ENCODE assay signal across 8 cellular contexts in the genomic region with DNA sequence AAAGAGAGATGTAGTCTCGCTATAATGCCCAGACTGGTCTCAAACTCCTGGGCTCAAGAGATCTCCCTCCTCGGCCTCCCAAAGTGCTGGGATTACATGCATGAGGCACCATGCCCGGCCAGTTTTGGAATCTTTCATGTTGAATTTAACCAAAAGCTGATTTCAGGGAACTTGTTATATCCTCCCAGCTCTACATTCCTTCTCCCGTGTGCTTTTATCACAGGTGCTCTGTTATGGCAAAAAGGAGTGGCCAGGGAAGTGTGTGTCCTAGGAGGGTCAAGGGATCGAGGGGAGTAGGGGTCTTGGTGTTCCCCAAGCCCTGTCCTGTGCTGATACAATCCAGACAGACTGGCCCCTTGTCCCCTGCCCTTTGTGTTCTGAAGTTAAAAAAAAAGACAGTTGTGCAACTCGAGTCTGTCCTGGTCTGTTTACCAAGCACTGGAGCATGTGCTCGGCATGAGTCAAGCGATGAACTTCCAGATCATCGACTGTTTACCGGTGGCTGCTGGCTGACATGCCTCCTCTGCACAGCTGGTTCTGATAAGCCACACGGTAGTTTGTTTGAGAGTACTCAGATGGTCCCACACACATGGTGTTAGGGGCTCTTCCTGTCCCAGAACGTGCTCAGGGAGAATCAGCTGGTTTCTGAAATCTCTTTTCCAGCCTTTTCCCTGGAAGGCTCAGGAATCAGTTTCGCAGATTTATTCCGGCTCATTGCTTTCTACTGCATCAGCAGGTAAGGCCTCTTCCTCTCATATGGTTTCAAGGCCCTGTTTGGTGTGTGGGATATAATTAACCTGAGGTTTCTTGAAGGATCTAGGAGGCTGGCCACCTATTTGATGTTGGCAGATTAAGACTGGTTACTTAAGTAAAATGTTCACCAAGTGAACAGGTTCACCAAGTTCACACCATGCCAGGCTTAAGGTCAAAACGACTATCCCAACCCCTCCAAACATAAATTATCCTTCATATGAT. TPM values are rescaled to one million over a fixed set of nuclear protein-coding genes. Genes with fewer than 3 reads are reported as not detected.
DNase-seq lines count a peak whose midpoint lies in the region; FAIRE-seq and TF ChIP-seq lines count a peak whose summit lies in the region.

No MANE protein-coding gene starts in this region.

- H3K27ac ChIP-seq in angular gyrus (ENCODE audit: low read depth, low read length) (peak overlapping the region; percentile 6), tibial artery (peak overlapping the region; percentile 41 to 42)

- DNase-seq in HuH-7 (ENCODE audit: low spot score) (peak; percentile 90), tibial artery (peak; percentile 85 to 89), SW 1271 (lab: John Stamatoyannopoulos, UW) (no peak), cortex of kidney (lab: John Stamatoyannopoulos, UW) (no peak), putamen (ENCODE audit: low spot score) (no peak)
- no peak for DNase-seq in activated CD4-positive, alpha-beta T cell treated with anti-CD3 and anti-CD28 coated beads, Interleukin-2, amount 10 ng/mL, durations not matched to agents 7 days and 5 days

- H3K27ac Mint-ChIP-seq in activated CD4-positive, alpha-beta T cell treated with anti-CD3 and anti-CD28 coated beads, Interleukin-2, amount 10 ng/mL, durations not matched to agents 7 days and 5 days = no peak overlapping the region

- H3K36me3 ChIP-seq in tibial artery = peaks cover 16 to 74% (median 70%) of the 10 kb centered on the region in 3 donors

- intact Hi-C loops in tibial artery (cut with DNase I; ENCODE audit: low total_unique reads) = no loop called here

- no peaks in the 10 kb centered on the region for H3K27me3 ChIP-seq in tibial artery

- H3K4me1 Mint-ChIP-seq in activated CD4-positive, alpha-beta T cell treated with anti-CD3 and anti-CD28 coated beads, Interleukin-2, amount 10 ng/mL, durations not matched to agents 7 days and 5 days = peaks cover 16% of the 10 kb centered on the region

- H3K9me3 ChIP-seq in tibial artery = no peaks in the 10 kb centered on the region

- peaks cover 0 to 4% (median 0%) of the 10 kb centered on the region in 4 donors for H3K4me1 ChIP-seq in tibial artery

- POLR2A ChIA-PET in activated CD4-positive, alpha-beta T cell treated with anti-CD3 and anti-CD28 coated beads, Interleukin-2, amount 10 ng/mL, durations not matched to agents 7 days and 5 days (lab: Charles Lee) = no interaction called here

- H3K36me3 Mint-ChIP-seq in activated CD4-positive, alpha-beta T cell treated with anti-CD3 and anti-CD28 coated beads, Interleukin-2, amount 10 ng/mL, durations not matched to agents 7 days and 5 days (ENCODE audit: low read depth) = no peaks in the 10 kb centered on the region

- H3K27me3 Mint-ChIP-seq in activated CD4-positive, alpha-beta T cell treated with anti-CD3 and anti-CD28 coated beads, Interleukin-2, amount 10 ng/mL, durations not matched to agents 7 days and 5 days = no peaks in the 10 kb centered on the region

- CTCF ChIA-PET in activated CD4-positive, alpha-beta T cell treated with anti-CD3 and anti-CD28 coated beads, Interleukin-2, amount 10 ng/mL, durations not matched to agents 7 days and 5 days (lab: Charles Lee) = no interaction called here

- FAIRE-seq in islet of Langerhans (lab: Jason Lieb, UNC) = peak; percentile 98

- no peak overlapping the region for H3K4me3 ChIP-seq in tibial artery

- no peak for TF ChIP-seq CTCF in tibial artery (IDR thresholded peaks at IDR 0.05)

- no peak overlapping the region for H3K4me3 Mint-ChIP-seq in activated CD4-positive, alpha-beta T cell treated with anti-CD3 and anti-CD28 coated beads, Interleukin-2, amount 10 ng/mL, durations not matched to agents 7 days and 5 days

- H3K9me3 Mint-ChIP-seq in activated CD4-positive, alpha-beta T cell treated with anti-CD3 and anti-CD28 coated beads, Interleukin-2, amount 10 ng/mL, durations not matched to agents 7 days and 5 days = no peaks in the 10 kb centered on the region

RNA-seq across cellular contexts. Expression of a gene that starts 52.6 kb away (rescaled TPM):
- total RNA-seq in activated CD4-positive, alpha-beta T cell treated with anti-CD3 and anti-CD28 coated beads, Interleukin-2, amount 10 ng/mL, durations not matched to agents 7 days and 5 days = 10 to 100 TPM; 41.0 to 47.2 TPM

Comparison
In these comparisons a context has a peak if more than half of its experiments do, and no peak if none do; other contexts are left out.
1. DNase-seq: peak in HuH-7 (single experiment) and tibial artery (2 of 2); none in activated CD4-positive, alpha-beta T cell treated with anti-CD3 and anti-CD28 coated beads, Interleukin-2, amount 10 ng/mL, durations not matched to agents 7 days and 5 days (single experiment), SW 1271 (0 of 2), cortex of kidney (single experiment) and putamen (single experiment).